Comparison of ENCODE assay signal across 14 cellular contexts in the genomic region with DNA sequence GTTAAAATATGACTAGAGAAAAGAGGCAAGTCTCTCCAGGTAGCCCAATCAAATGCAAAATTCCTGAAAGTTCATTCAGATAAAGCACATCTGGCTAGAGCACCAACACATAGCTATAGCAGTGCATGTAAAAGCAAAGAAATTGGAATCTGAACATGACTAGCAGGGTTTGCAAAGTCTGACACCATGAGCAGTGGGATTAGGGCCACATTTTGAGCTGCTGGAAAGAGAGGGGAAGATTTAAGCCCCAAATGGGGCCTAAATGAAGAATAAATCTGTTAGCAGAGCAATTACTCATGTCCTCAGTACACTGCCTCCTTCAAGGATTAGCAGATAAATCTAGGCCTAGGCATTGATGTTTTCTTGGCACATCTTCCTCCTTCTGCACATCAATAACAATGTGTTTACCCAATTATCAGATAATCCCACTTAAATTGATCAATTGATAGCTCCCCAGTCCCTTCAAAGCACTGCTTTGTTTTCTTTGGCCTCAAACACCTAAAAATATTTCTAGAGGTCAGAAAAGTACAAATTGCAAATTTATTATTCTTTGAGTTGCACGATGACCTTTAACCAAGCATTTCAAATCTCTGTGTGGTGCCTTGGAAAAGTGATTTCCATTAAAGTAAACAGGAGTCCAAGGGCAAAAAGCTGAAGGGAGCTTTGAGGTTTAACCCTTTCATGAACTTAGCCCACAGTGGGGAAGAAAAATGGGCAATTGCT.
"Had no signal": no experiment of that assay in that cellular context is flagged by ENCODE, and none has a peak within 500 bp of the region (broad histone marks: within the 10 kb centered on the region; RNA-seq: fewer than 3 reads in every experiment).

No MANE protein-coding gene starts in this region.

- H3K36me3 Mint-ChIP-seq: activated naive CD8-positive, alpha-beta T cell treated with anti-CD3 and anti-CD28 coated beads for 36 hours; naive B cell; type B pancreatic cell had no signal

- H3K4me3 Mint-ChIP-seq: activated naive CD8-positive, alpha-beta T cell treated with anti-CD3 and anti-CD28 coated beads for 36 hours; activated T-helper 1 cell treated with anti-CD3 and anti-CD28 coated beads, Interleukin-12 subunit alpha, Interleukin-12 subunit beta, Interleukin-2, Interleukin-4 antibody, amounts not matched to agents 30 ng/mL and 10 ng/mL and 1 ng/mL, durations not matched to agents 14 hours and 24 hours and 36 hours; naive B cell; stimulated activated naive CD8-positive, alpha-beta T cell treated with anti-CD3 and anti-CD28 coated beads, Interleukin-15, Interleukin-2, amounts not matched to agents 100 ng/mL and 50 ng/mL, for 24 hours; type B pancreatic cell had no signal

- H3K9me3 Mint-ChIP-seq: type B pancreatic cell had no signal

- H3K9ac ChIP-seq: parathyroid adenoma had no signal

- H3K27ac Mint-ChIP-seq: activated naive CD8-positive, alpha-beta T cell treated with anti-CD3 and anti-CD28 coated beads for 36 hours; activated T-helper 1 cell treated with anti-CD3 and anti-CD28 coated beads, Interleukin-12 subunit alpha, Interleukin-12 subunit beta, Interleukin-2, Interleukin-4 antibody, amounts not matched to agents 30 ng/mL and 10 ng/mL and 1 ng/mL, durations not matched to agents 14 hours and 24 hours and 36 hours; naive B cell; stimulated activated naive CD8-positive, alpha-beta T cell treated with anti-CD3 and anti-CD28 coated beads, Interleukin-15, Interleukin-2, amounts not matched to agents 100 ng/mL and 50 ng/mL, for 24 hours; type B pancreatic cell had no signal

- H3K36me3 ChIP-seq: gastrocnemius medialis, heart right ventricle, neutrophil had no signal

- H3K27me3 ChIP-seq: gastrocnemius medialis, heart right ventricle, neutrophil had no signal

- ATAC-seq: gastrocnemius medialis, heart right ventricle, left lobe of liver had no signal

- DNase-seq: activated CD4-positive, alpha-beta T cell treated with anti-CD3 and anti-CD28 coated beads, Interleukin-2, amount 50 U/mL, for 1 hour; activated CD8-positive, alpha-beta memory T cell treated with anti-CD3 and anti-CD28 coated beads for 24 hours; activated naive CD8-positive, alpha-beta T cell treated with anti-CD3 and anti-CD28 coated beads for 36 hours; gastrocnemius medialis; heart right ventricle; naive B cell; small intestine; T-helper 2 cell had no signal

- H3K4me3 ChIP-seq: gastrocnemius medialis, heart right ventricle had no signal

- H3K27me3 Mint-ChIP-seq: activated naive CD8-positive, alpha-beta T cell treated with anti-CD3 and anti-CD28 coated beads for 36 hours; naive B cell; stimulated activated naive CD8-positive, alpha-beta T cell treated with anti-CD3 and anti-CD28 coated beads, Interleukin-15, Interleukin-2, amounts not matched to agents 100 ng/mL and 50 ng/mL, for 24 hours had no signal

- H3K4me1 Mint-ChIP-seq: activated naive CD8-positive, alpha-beta T cell treated with anti-CD3 and anti-CD28 coated beads for 36 hours; naive B cell had no signal

- H3K9me3 ChIP-seq: gastrocnemius medialis, heart right ventricle, neutrophil had no signal

- H3K4me1 ChIP-seq: gastrocnemius medialis, heart right ventricle, parathyroid adenoma had no signal

- H3K27ac ChIP-seq: gastrocnemius medialis, heart right ventricle, neutrophil, parathyroid adenoma had no signal
